In genomic region chr5:141525659-141526058, GRCh38 we compare ENCODE assay signal across 10 cellular contexts. TPM values are rescaled to one million over a fixed set of nuclear protein-coding genes. Genes with fewer than 3 reads are reported as not detected.
DNase-seq lines count a peak whose midpoint lies in the region; ATAC-seq and TF ChIP-seq lines count a peak whose summit lies in the region.
"Had no signal": no experiment of that assay in that cellular context is flagged by ENCODE, and none has a peak within 500 bp of the region (broad histone marks: within the 10 kb centered on the region; RNA-seq: fewer than 3 reads in every experiment).

No MANE protein-coding gene starts in this region.

- peak overlapping the region; percentile 58 for H3K4me3 ChIP-seq in GM23248
- H3K4me3 ChIP-seq in adipocyte (ENCODE audit: low read length): peak overlapping the region; percentile 36
- no peak overlapping the region for H3K4me3 ChIP-seq in right lobe of liver
- no peak overlapping the region for H3K4me3 ChIP-seq in smooth muscle cell
- H3K4me3 ChIP-seq in PC-3 (ENCODE audit: low read length): no peak overlapping the region

- H3K9me3 ChIP-seq in GM23248 (ENCODE audit: low read depth) (no peaks in the 10 kb centered on the region), adipocyte (ENCODE audit: control insufficient read depth, low read length) (no peaks in the 10 kb centered on the region), right lobe of liver (no peaks in the 10 kb centered on the region), smooth muscle cell (replicated peaks; ENCODE audit: low read depth) (no peaks in the 10 kb centered on the region), PC-3 (ENCODE audit: low read length) (no peaks in the 10 kb centered on the region)

- in situ Hi-C loops in GM23248 (cut with MboI): no loop called here

- WGBS in GM23248 (ENCODE audit: low coverage in 1 of 2, low lambda C conversion rate in 2 of 2, missing lambda C conversion rate in 2 of 2), 2 experiments: 29% methylated on average over 7 of the region's 7 CpGs
- 36% methylated on average over 6 of the region's 7 CpGs for WGBS in right lobe of liver (ENCODE audit: insufficient coverage, low coverage, low lambda C conversion rate, missing lambda C conversion rate)
- WGBS in smooth muscle cell (ENCODE audit: low lambda C conversion rate): 80% methylated on average over 7 of the region's 7 CpGs

- 0 out of 2 replicates have a peak, but pooled peaks cover 4% of the 10 kb centered on the region for H3K36me3 ChIP-seq in GM23248 (ENCODE audit: low read depth)
- no peaks in the 10 kb centered on the region for H3K36me3 ChIP-seq in adipocyte (ENCODE audit: control insufficient read depth, insufficient read depth, low read length, severe bottlenecking)
- peaks cover 0 to 48% (median 13%) of the 10 kb centered on the region in 4 donors for H3K36me3 ChIP-seq in right lobe of liver
- H3K36me3 ChIP-seq in smooth muscle cell (ENCODE audit: low read depth): no peaks in the 10 kb centered on the region
- H3K36me3 ChIP-seq in PC-3 (ENCODE audit: low read depth, low read length): peaks cover 51% of the 10 kb centered on the region

- H3K27me3 ChIP-seq in GM23248 (replicated peaks; ENCODE audit: insufficient read depth) (no peaks in the 10 kb centered on the region), adipocyte (replicated peaks; ENCODE audit: control insufficient read depth, insufficient read depth, low read length) (no peaks in the 10 kb centered on the region), right lobe of liver (no peaks in the 10 kb centered on the region), smooth muscle cell (ENCODE audit: low read depth) (no peaks in the 10 kb centered on the region), PC-3 (ENCODE audit: low read length) (no peaks in the 10 kb centered on the region)

- DNase-seq in GM23248: peak; percentile 37
- no peak for DNase-seq in adipocyte (ENCODE audit: low read depth)
- DNase-seq in right lobe of liver: peak in 1 of 3 donors; percentile 62
- no peak for DNase-seq in smooth muscle cell (lab: John Stamatoyannopoulos, UW; ENCODE audit: unreplicated experiment)
- DNase-seq in PC-3: no peak
- no peak for DNase-seq in NCI-H524 (lab: John Stamatoyannopoulos, UW)
- no peak for DNase-seq in caudate nucleus (lab: John Stamatoyannopoulos, UW)
- DNase-seq: activated B cell treated with CpG ODN at 0.5 μM for 24 hours, DND-41 had no signal

- H2AFZ ChIP-seq in GM23248 (peak overlapping the region; percentile 57), smooth muscle cell (ENCODE audit: low read depth) (no peak overlapping the region), PC-3 (ENCODE audit: low read length) (no peak overlapping the region)

- peak overlapping the region; percentile 75 for H3K9ac ChIP-seq in GM23248
- H3K9ac ChIP-seq in adipocyte (ENCODE audit: low read length): peak overlapping the region; percentile 61
- H3K9ac ChIP-seq in smooth muscle cell (ENCODE audit: low read depth): no peak overlapping the region
- H3K9ac ChIP-seq in PC-3 (ENCODE audit: low read length): no peak overlapping the region

- H3F3A ChIP-seq in GM23248 (ENCODE audit: insufficient read depth) (peaks cover 83% of the 10 kb centered on the region), smooth muscle cell (ENCODE audit: low read depth) (peaks cover 47% of the 10 kb centered on the region), PC-3 (ENCODE audit: low read length, unreplicated experiment) (peaks cover 15% of the 10 kb centered on the region)

- H3K9me2 ChIP-seq in GM23248 (ENCODE audit: insufficient read depth) (no peaks in the 10 kb centered on the region), PC-3 (replicated peaks; ENCODE audit: low read length) (no peaks in the 10 kb centered on the region)

- no TSS peak for BruUV-seq in PC-3 (replicated peaks; lab: Mats Ljungman, UMichigan)

- CTCF ChIA-PET in PC-3 (lab: Charles Lee): interaction anchor here (1.0 kb wide), 1 partner anchor 38 kb away, joined by 3 read pairs; no protein-coding TSS in a partner anchor

- peak; percentile 17 for TF ChIP-seq POLR2A in right lobe of liver (IDR thresholded peaks at IDR 0.05)

- intact Hi-C loops in right lobe of liver (cut with DNase I) (loop anchor here in 1 of 2 donors (10.0 kb wide), 1 partner anchor 51 kb away; the partner anchor contains the start of gene PCDHGC3), PC-3 (cut with micrococcal nuclease) (no loop called here)

- H3K4me1 ChIP-seq in GM23248 (ENCODE audit: insufficient read depth) (peaks cover 68% of the 10 kb centered on the region), adipocyte (ENCODE audit: control insufficient read depth, insufficient read depth, low read length) (peaks cover 63% of the 10 kb centered on the region), right lobe of liver (peaks cover 0 to 53% (median 16%) of the 10 kb centered on the region in 4 donors), smooth muscle cell (ENCODE audit: low read depth) (peaks cover 35% of the 10 kb centered on the region), PC-3 (ENCODE audit: insufficient read depth, low read length) (peaks cover 33% of the 10 kb centered on the region)

- POLR2A ChIA-PET in PC-3 (lab: Charles Lee; ENCODE audit: unreplicated experiment): no interaction called here

- H4K20me1 ChIP-seq in GM23248 (ENCODE audit: insufficient read depth) (no peaks in the 10 kb centered on the region), smooth muscle cell (ENCODE audit: low read depth) (no peaks in the 10 kb centered on the region), PC-3 (ENCODE audit: low read length) (no peaks in the 10 kb centered on the region)

- H3K4me2 ChIP-seq in GM23248 (ENCODE audit: unreplicated experiment): peak overlapping the region; percentile 96
- peak overlapping the region; percentile 57 for H3K4me2 ChIP-seq in smooth muscle cell
- H3K4me2 ChIP-seq in PC-3 (ENCODE audit: low read length): no peak overlapping the region

- peak overlapping the region; percentile 92 for H3K27ac ChIP-seq in GM23248
- H3K27ac ChIP-seq in right lobe of liver: peak overlapping the region; percentile 55 to 83 (median 79)
- H3K27ac ChIP-seq in smooth muscle cell (ENCODE audit: low read depth): peak overlapping the region; percentile 100
- H3K27ac ChIP-seq in PC-3 (ENCODE audit: low read length): no peak overlapping the region
- H3K27ac ChIP-seq in caudate nucleus (ENCODE audit: low read depth, low read length): no peak overlapping the region

- peak; percentile 52 to 67 (median 56) for ATAC-seq in right lobe of liver
- no peak for ATAC-seq in HG03039 (IDR thresholded peaks at IDR 0.05; ENCODE audit: unreplicated experiment)
- ATAC-seq in PC-3: no peak

- no peak for TF ChIP-seq CTCF in right lobe of liver (IDR thresholded peaks at IDR 0.05)
- no peak for TF ChIP-seq CTCF in smooth muscle cell (IDR thresholded peaks at IDR 0.05; ENCODE audit: borderline replicate concordance, insufficient read depth, poor library complexity, severe bottlenecking)
- TF ChIP-seq CTCF in PC-3 (conservative IDR thresholded peaks at IDR 0.05; ENCODE audit: low read depth, low read length): no peak

- 0 out of 2 replicates have a peak, but pooled peaks cover 7% of the 10 kb centered on the region for H3K79me2 ChIP-seq in GM23248 (ENCODE audit: insufficient read depth)
- H3K79me2 ChIP-seq in smooth muscle cell (ENCODE audit: low read depth): peaks cover 9% of the 10 kb centered on the region
- 0 out of 2 replicates have a peak, but pooled peaks cover 6% of the 10 kb centered on the region for H3K79me2 ChIP-seq in PC-3 (ENCODE audit: low read length)

RNA-seq across cellular contexts. Expression of gene PCDHGC5, which starts 36.8 kb away (rescaled TPM):
- total RNA-seq in GM23248 (2014; rRNA removed; shearing (Covaris generic)): 2.2 and 3.2 TPM in 2 replicates
- polyA plus RNA-seq in GM23248 (2016; fragmentation: Nextera tagmentation; extraction: Ambion mirVana): 1.8 and 2.5 TPM in 2 replicates
- total RNA-seq in right lobe of liver: under 1 TPM; 0.24 to 0.37 (median 0.32) TPM
- 1.8 and 3.4 TPM in 2 replicates for total RNA-seq in smooth muscle cell
- 1.5 and 3.3 TPM in 2 replicates for polyA plus RNA-seq in smooth muscle cell
- total RNA-seq in PC-3 (2014; rRNA removed): 0.40 and 0.46 TPM in 2 replicates

RNA-seq across cellular contexts. Expression of gene PCDHGC4, which starts 40.8 kb away (rescaled TPM):
- 0.38 and 0.54 TPM in 2 replicates for total RNA-seq in GM23248 (2014; rRNA removed; shearing (Covaris generic))
- polyA plus RNA-seq in GM23248 (2016; fragmentation: Nextera tagmentation; extraction: Ambion mirVana) (0.11 and 0.16 TPM in 2 replicates), smooth muscle cell (0.12 and 0.16 TPM in 2 replicates)
- total RNA-seq in right lobe of liver (10 to 100 TPM in 1 of 6 experiments, under 1 TPM in 5; 0.20 to 10.7 (median 0.34) TPM), smooth muscle cell (1.2 and 3.8 TPM in 2 replicates), PC-3 (2014; rRNA removed) (0.58 and 1.5 TPM in 2 replicates)

RNA-seq across cellular contexts. Expression of gene PCDHGC3, which starts 49.9 kb away (rescaled TPM):
- 44.6 and 53.1 TPM in 2 replicates for total RNA-seq in GM23248 (2014; rRNA removed; shearing (Covaris generic))
- polyA plus RNA-seq in GM23248 (2016; fragmentation: Nextera tagmentation; extraction: Ambion mirVana) (74.4 and 77.4 TPM in 2 replicates), smooth muscle cell (98.4 and 111 TPM in 2 replicates)
- total RNA-seq in right lobe of liver (10 to 100 TPM in 1 of 6 experiments, 1 to 10 TPM in 5; 6.1 to 10.6 (median 7.6) TPM), smooth muscle cell (38.2 and 50.3 TPM in 2 replicates), PC-3 (2014; rRNA removed) (0.35 and 2.1 TPM in 2 replicates)

Comparison
In these comparisons a context has a peak if more than half of its experiments do, and no peak if none do; other contexts are left out.
1. H3K27ac ChIP-seq: peak in GM23248 (single experiment), right lobe of liver (3 of 3) and smooth muscle cell (single experiment); none in PC-3 (single experiment) and caudate nucleus (single experiment).
2. H3K4me3 ChIP-seq: peak in GM23248 (single experiment) and adipocyte (single experiment); none in right lobe of liver (0 of 3), smooth muscle cell (single experiment) and PC-3 (single experiment).
3. H3K9ac ChIP-seq: peak in GM23248 (single experiment) and adipocyte (single experiment); none in smooth muscle cell (single experiment) and PC-3 (single experiment).
4. ATAC-seq: peak in right lobe of liver (4 of 4); none in HG03039 (single experiment) and PC-3 (single experiment).